1 cellular context compared by ENCODE assay signal in genomic region chr16:71412270-71413160, GRCh38.
TF ChIP-seq lines count a peak whose summit lies in the region.

No MANE protein-coding gene starts in this region.

TF ChIP-seq in GM12878, 131 proteins besides CTCF, POLR2A, EP300 and RAD21 (continued from another document):
- TF ChIP-seq EGR1 (IDR thresholded peaks at IDR 0.05; ENCODE audit: borderline replicate concordance in 1 of 2, low read depth in 2 of 2, low read length in 2 of 2) (0 out of 3 replicates have a peak, but pooled peaks of 1 of the 2 experiments have one; percentile 13), HSF1 (IDR thresholded peaks at IDR 0.05; ENCODE audit: low read depth, low read length) (no peak), RB1 (IDR thresholded peaks at IDR 0.05; ENCODE audit: borderline replicate concordance) (0 out of 2 replicates have a peak, but pooled peaks have one; percentile 20), YY1 (IDR thresholded peaks at IDR 0.05; ENCODE audit: low read depth, low read length) (peak; percentile 56; the same call in 1 of the 2 replicates), SUPT20H (IDR thresholded peaks at IDR 0.05; ENCODE audit: borderline replicate concordance, control insufficient read depth, low read depth, low read length) (no peak), SIX5 (IDR thresholded peaks at IDR 0.05; ENCODE audit: low read depth, low read length, severe bottlenecking) (no peak), SPI1 (IDR thresholded peaks at IDR 0.05; ENCODE audit: borderline replicate concordance, insufficient read depth, low read depth, low read length) (no peak), CUX1 (IDR thresholded peaks at IDR 0.05; ENCODE audit: insufficient replicate concordance, low read depth, low read length) (no peak), BHLHE40 (IDR thresholded peaks at IDR 0.05; ENCODE audit: borderline replicate concordance in 1 of 2, low read depth in 2 of 2, low read length in 1 of 2) (no peak), FOXM1 (IDR thresholded peaks at IDR 0.05; ENCODE audit: low read depth, low read length) (no peak), NFYA (IDR thresholded peaks at IDR 0.05; ENCODE audit: borderline replicate concordance, low read depth, low read length) (no peak), MEF2B (IDR thresholded peaks at IDR 0.05; ENCODE audit: partially characterized antibody, poor library complexity, severe bottlenecking) (peak; percentile 42), CHD1 (IDR thresholded peaks at IDR 0.05; ENCODE audit: low read depth, low read length) (no peak), ZNF622 (IDR thresholded peaks at IDR 0.05) (no peak), SMC3 (IDR thresholded peaks at IDR 0.05; ENCODE audit: borderline replicate concordance, low read length) (peak; percentile 90)
- TF ChIP-seq, protein P1, sequence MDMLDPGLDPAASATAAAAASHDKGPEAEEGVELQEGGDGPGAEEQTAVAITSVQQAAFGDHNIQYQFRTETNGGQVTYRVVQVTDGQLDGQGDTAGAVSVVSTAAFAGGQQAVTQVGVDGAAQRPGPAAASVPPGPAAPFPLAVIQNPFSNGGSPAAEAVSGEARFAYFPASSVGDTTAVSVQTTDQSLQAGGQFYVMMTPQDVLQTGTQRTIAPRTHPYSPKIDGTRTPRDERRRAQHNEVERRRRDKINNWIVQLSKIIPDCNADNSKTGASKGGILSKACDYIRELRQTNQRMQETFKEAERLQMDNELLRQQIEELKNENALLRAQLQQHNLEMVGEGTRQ (IDR thresholded peaks at IDR 0.05; ENCODE audit: borderline replicate concordance, low read depth, low read length) = no peak
- TF ChIP-seq, protein P2, sequence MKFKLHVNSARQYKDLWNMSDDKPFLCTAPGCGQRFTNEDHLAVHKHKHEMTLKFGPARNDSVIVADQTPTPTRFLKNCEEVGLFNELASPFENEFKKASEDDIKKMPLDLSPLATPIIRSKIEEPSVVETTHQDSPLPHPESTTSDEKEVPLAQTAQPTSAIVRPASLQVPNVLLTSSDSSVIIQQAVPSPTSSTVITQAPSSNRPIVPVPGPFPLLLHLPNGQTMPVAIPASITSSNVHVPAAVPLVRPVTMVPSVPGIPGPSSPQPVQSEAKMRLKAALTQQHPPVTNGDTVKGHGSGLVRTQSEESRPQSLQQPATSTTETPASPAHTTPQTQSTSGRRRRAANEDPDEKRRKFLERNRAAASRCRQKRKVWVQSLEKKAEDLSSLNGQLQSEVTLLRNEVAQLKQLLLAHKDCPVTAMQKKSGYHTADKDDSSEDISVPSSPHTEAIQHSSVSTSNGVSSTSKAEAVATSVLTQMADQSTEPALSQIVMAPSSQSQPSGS (IDR thresholded peaks at IDR 0.05; ENCODE audit: low read length) = no peak
- TF ChIP-seq, protein P3, sequence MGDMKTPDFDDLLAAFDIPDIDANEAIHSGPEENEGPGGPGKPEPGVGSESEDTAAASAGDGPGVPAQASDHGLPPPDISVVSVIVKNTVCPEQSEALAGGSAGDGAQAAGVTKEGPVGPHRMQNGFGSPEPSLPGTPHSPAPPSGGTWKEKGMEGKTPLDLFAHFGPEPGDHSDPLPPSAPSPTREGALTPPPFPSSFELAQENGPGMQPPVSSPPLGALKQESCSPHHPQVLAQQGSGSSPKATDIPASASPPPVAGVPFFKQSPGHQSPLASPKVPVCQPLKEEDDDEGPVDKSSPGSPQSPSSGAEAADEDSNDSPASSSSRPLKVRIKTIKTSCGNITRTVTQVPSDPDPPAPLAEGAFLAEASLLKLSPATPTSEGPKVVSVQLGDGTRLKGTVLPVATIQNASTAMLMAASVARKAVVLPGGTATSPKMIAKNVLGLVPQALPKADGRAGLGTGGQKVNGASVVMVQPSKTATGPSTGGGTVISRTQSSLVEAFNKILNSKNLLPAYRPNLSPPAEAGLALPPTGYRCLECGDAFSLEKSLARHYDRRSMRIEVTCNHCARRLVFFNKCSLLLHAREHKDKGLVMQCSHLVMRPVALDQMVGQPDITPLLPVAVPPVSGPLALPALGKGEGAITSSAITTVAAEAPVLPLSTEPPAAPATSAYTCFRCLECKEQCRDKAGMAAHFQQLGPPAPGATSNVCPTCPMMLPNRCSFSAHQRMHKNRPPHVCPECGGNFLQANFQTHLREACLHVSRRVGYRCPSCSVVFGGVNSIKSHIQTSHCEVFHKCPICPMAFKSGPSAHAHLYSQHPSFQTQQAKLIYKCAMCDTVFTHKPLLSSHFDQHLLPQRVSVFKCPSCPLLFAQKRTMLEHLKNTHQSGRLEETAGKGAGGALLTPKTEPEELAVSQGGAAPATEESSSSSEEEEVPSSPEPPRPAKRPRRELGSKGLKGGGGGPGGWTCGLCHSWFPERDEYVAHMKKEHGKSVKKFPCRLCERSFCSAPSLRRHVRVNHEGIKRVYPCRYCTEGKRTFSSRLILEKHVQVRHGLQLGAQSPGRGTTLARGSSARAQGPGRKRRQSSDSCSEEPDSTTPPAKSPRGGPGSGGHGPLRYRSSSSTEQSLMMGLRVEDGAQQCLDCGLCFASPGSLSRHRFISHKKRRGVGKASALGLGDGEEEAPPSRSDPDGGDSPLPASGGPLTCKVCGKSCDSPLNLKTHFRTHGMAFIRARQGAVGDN (IDR thresholded peaks at IDR 0.05) = no peak
